Comparison of ENCODE assay signal across 9 cellular contexts in genomic region chr2:45643095-45643494, GRCh38. TPM values are rescaled to one million over a fixed set of nuclear protein-coding genes. Genes with fewer than 3 reads are reported as not detected.
DNase-seq lines count a peak whose midpoint lies in the region; ATAC-seq, FAIRE-seq and TF ChIP-seq lines count a peak whose summit lies in the region.
"Had no signal": no experiment of that assay in that cellular context is flagged by ENCODE, and none has a peak within 500 bp of the region (broad histone marks: within the 10 kb centered on the region; RNA-seq: fewer than 3 reads in every experiment).

No MANE protein-coding gene starts in this region.

- peaks cover 3% of the 10 kb centered on the region for H3K4me1 Mint-ChIP-seq in activated CD4-positive, alpha-beta T cell treated with anti-CD3 and anti-CD28 coated beads for 36 hours
- H3K4me1 Mint-ChIP-seq in activated T-helper 2 cell treated with anti-CD3 and anti-CD28 coated beads, Interferon-gamma antibody, Interleukin-2, Interleukin-4, amounts not matched to agents 10 μg/mL and 5 μg/mL and 100 μg/mL, durations not matched to agents 14 hours and 24 hours and 36 hours (ENCODE audit: low read depth) = peaks cover 15% of the 10 kb centered on the region

- no peaks in the 10 kb centered on the region for H3K36me3 ChIP-seq in kidney (ENCODE audit: control insufficient read depth in 1 of 2, insufficient read depth in 2 of 2, low read length in 2 of 2)
- no peaks in the 10 kb centered on the region for H3K36me3 ChIP-seq in thyroid gland

- no peak for DNase-seq in activated CD4-positive, alpha-beta T cell treated with anti-CD3 and anti-CD28 coated beads for 36 hours
- no peak for DNase-seq in activated CD4-positive, alpha-beta T cell treated with anti-CD3 and anti-CD28 coated beads, Interleukin-2, amount 50 U/mL, for 1 hour
- no peak for DNase-seq in activated T-helper 2 cell treated with anti-CD3 and anti-CD28 coated beads, Interferon-gamma antibody, Interleukin-2, Interleukin-4, amounts not matched to agents 10 μg/mL and 5 μg/mL and 100 μg/mL, durations not matched to agents 14 hours and 24 hours and 36 hours (ENCODE audit: low spot score)
- DNase-seq in kidney (no peak), thyroid gland (no peak), NCI-H1092 (lab: John Stamatoyannopoulos, UW) (no peak)
- DNase-seq in activated CD4-positive, CD25-positive, alpha-beta regulatory T cell (lab: John Stamatoyannopoulos, UW) = no peak

- no peak for TF ChIP-seq POLR2A in thyroid gland (IDR thresholded peaks at IDR 0.05)

- CTCF ChIA-PET in activated CD4-positive, alpha-beta T cell treated with anti-CD3 and anti-CD28 coated beads for 36 hours (lab: Charles Lee) = interaction anchor here (0.6 to 2.6 kb wide), 6 partner anchors 10 to 802 kb away, joined by 3 to 33 read pairs (median 4); no protein-coding TSS in a partner anchor

- H3K4me1 ChIP-seq in kidney (ENCODE audit: control insufficient read depth in 1 of 2, insufficient read depth in 1 of 2, low read depth in 1 of 2, low read length in 2 of 2) (peaks cover 3 to 10% of the 10 kb centered on the region in 2 donors), thyroid gland (peaks cover 5 to 7% of the 10 kb centered on the region in 2 donors)

- H3K9me3 Mint-ChIP-seq in activated CD4-positive, alpha-beta T cell treated with anti-CD3 and anti-CD28 coated beads for 36 hours (ENCODE audit: low read depth) = no peaks in the 10 kb centered on the region
- H3K9me3 Mint-ChIP-seq in activated T-helper 2 cell treated with anti-CD3 and anti-CD28 coated beads, Interferon-gamma antibody, Interleukin-2, Interleukin-4, amounts not matched to agents 10 μg/mL and 5 μg/mL and 100 μg/mL, durations not matched to agents 14 hours and 24 hours and 36 hours = no peaks in the 10 kb centered on the region
- H3K9me3 Mint-ChIP-seq: activated naive CD4-positive, alpha-beta T cell treated with anti-CD3 and anti-CD28 coated beads, Interleukin-2, amount 50 U/mL, for 72 hours had no signal

- POLR2A ChIA-PET in activated CD4-positive, alpha-beta T cell treated with anti-CD3 and anti-CD28 coated beads for 36 hours (lab: Charles Lee) = interaction anchor here (0.6 kb wide), 1 partner anchor 661 kb away, joined by 3 read pairs; no protein-coding TSS in a partner anchor

- H3K27ac Mint-ChIP-seq in activated CD4-positive, alpha-beta T cell treated with anti-CD3 and anti-CD28 coated beads for 36 hours = no peak overlapping the region
- no peak overlapping the region for H3K27ac Mint-ChIP-seq in activated T-helper 2 cell treated with anti-CD3 and anti-CD28 coated beads, Interferon-gamma antibody, Interleukin-2, Interleukin-4, amounts not matched to agents 10 μg/mL and 5 μg/mL and 100 μg/mL, durations not matched to agents 14 hours and 24 hours and 36 hours
- H3K27ac Mint-ChIP-seq: activated naive CD4-positive, alpha-beta T cell treated with anti-CD3 and anti-CD28 coated beads, Interleukin-2, amount 50 U/mL, for 72 hours had no signal

- H3K9me3 ChIP-seq in kidney (ENCODE audit: control insufficient read depth in 1 of 2, low read length in 2 of 2) = no peaks in the 10 kb centered on the region
- no peaks in the 10 kb centered on the region for H3K9me3 ChIP-seq in thyroid gland

- no peak for FAIRE-seq in kidney (lab: Jason Lieb, UNC)

- H3K4me3 ChIP-seq in kidney (ENCODE audit: low read length in 2 of 2) (peak overlapping the region; percentile 51 to 70), thyroid gland (replicated peaks in 1 of 3) (peak overlapping the region; percentile 24 to 89 (median 31))

- 17 to 18% methylated on average over 11 of the region's 11 CpGs for WGBS in thyroid gland, 2 donors

- H3K27me3 ChIP-seq in thyroid gland = no peaks in the 10 kb centered on the region

- H3K27ac ChIP-seq in kidney (ENCODE audit: low read depth in 2 of 2, low read length in 2 of 2) = no peak overlapping the region
- H3K27ac ChIP-seq in thyroid gland = peak overlapping the region in 1 of 3 donors; percentile 38

- peaks cover 20% of the 10 kb centered on the region for H3K27me3 Mint-ChIP-seq in activated CD4-positive, alpha-beta T cell treated with anti-CD3 and anti-CD28 coated beads for 36 hours
- H3K27me3 Mint-ChIP-seq in activated T-helper 2 cell treated with anti-CD3 and anti-CD28 coated beads, Interferon-gamma antibody, Interleukin-2, Interleukin-4, amounts not matched to agents 10 μg/mL and 5 μg/mL and 100 μg/mL, durations not matched to agents 14 hours and 24 hours and 36 hours (ENCODE audit: low read depth) = peaks cover 41% of the 10 kb centered on the region

- no peaks in the 10 kb centered on the region for H3K36me3 Mint-ChIP-seq in activated CD4-positive, alpha-beta T cell treated with anti-CD3 and anti-CD28 coated beads for 36 hours (ENCODE audit: low read depth)
- no peaks in the 10 kb centered on the region for H3K36me3 Mint-ChIP-seq in activated T-helper 2 cell treated with anti-CD3 and anti-CD28 coated beads, Interferon-gamma antibody, Interleukin-2, Interleukin-4, amounts not matched to agents 10 μg/mL and 5 μg/mL and 100 μg/mL, durations not matched to agents 14 hours and 24 hours and 36 hours (ENCODE audit: low read depth)
- H3K36me3 Mint-ChIP-seq: activated naive CD4-positive, alpha-beta T cell treated with anti-CD3 and anti-CD28 coated beads, Interleukin-2, amount 50 U/mL, for 72 hours had no signal

- intact Hi-C loops in activated CD4-positive, alpha-beta T cell treated with anti-CD3 and anti-CD28 coated beads for 36 hours (cut with DNase I, micrococcal nuclease) = loop anchor here (1.0 to 5.0 kb wide), 4 partner anchors 135 to 724 kb away; no protein-coding TSS in a partner anchor
- intact Hi-C loops in activated T-helper 2 cell treated with anti-CD3 and anti-CD28 coated beads, Interferon-gamma antibody, Interleukin-2, Interleukin-4, amounts not matched to agents 10 μg/mL and 5 μg/mL and 100 μg/mL, durations not matched to agents 14 hours and 24 hours and 36 hours (cut with micrococcal nuclease) = loop anchor here (1.0 to 10.0 kb wide), 3 partner anchors 135 to 293 kb away; no protein-coding TSS in a partner anchor
- intact Hi-C loops in kidney (cut with DNase I) = loop anchor here (5.0 to 10.0 kb wide), 2 partner anchors 132 to 294 kb away; no protein-coding TSS in a partner anchor
- intact Hi-C loops in thyroid gland (cut with DNase I) = loop anchor here (2.0 kb wide), 1 partner anchor 294 kb away; no protein-coding TSS in a partner anchor

- peak overlapping the region; percentile 44 to 67 for H3K9ac ChIP-seq in kidney (ENCODE audit: low read length in 2 of 2)

- ATAC-seq in activated CD4-positive, alpha-beta T cell treated with anti-CD3 and anti-CD28 coated beads for 36 hours = no peak
- ATAC-seq in GM19351 (IDR thresholded peaks at IDR 0.05; ENCODE audit: unreplicated experiment) = no peak

- no peak for TF ChIP-seq CTCF in kidney (IDR thresholded peaks at IDR 0.05; ENCODE audit: borderline replicate concordance, extremely low read depth, insufficient read depth)
- no peak for TF ChIP-seq CTCF in thyroid gland (IDR thresholded peaks at IDR 0.05)

- H3K4me3 Mint-ChIP-seq in activated CD4-positive, alpha-beta T cell treated with anti-CD3 and anti-CD28 coated beads for 36 hours = peak overlapping the region; percentile 32
- H3K4me3 Mint-ChIP-seq in activated T-helper 2 cell treated with anti-CD3 and anti-CD28 coated beads, Interferon-gamma antibody, Interleukin-2, Interleukin-4, amounts not matched to agents 10 μg/mL and 5 μg/mL and 100 μg/mL, durations not matched to agents 14 hours and 24 hours and 36 hours (ENCODE audit: low read depth) = peak overlapping the region; percentile 67

RNA-seq across cellular contexts. Expression of gene PRKCE, which starts 8.4 kb away (rescaled TPM):
- total RNA-seq in activated CD4-positive, alpha-beta T cell treated with anti-CD3 and anti-CD28 coated beads for 36 hours = 10 to 100 TPM in 1 of 2 experiments, 1 to 10 TPM in 1; 9.0 to 13.2 TPM
- 21.5 TPM in 2 replicates for total RNA-seq in activated T-helper 2 cell treated with anti-CD3 and anti-CD28 coated beads, Interferon-gamma antibody, Interleukin-2, Interleukin-4, amounts not matched to agents 10 μg/mL and 5 μg/mL and 100 μg/mL, durations not matched to agents 14 hours and 24 hours and 36 hours
- total RNA-seq in kidney (27.3 TPM), thyroid gland (10 to 100 TPM in 3 of 4 donors, 1 to 10 TPM in 1; 8.4 to 35.3 (median 15.2) TPM)
- 11.1 TPM for polyA plus RNA-seq in kidney (ENCODE audit: insufficient read depth, low read depth, low replicate concordance)

RNA-seq across cellular contexts. Expression of gene SRBD1, which starts 32.0 kb away (rescaled TPM):
- total RNA-seq in activated CD4-positive, alpha-beta T cell treated with anti-CD3 and anti-CD28 coated beads for 36 hours = 10 to 100 TPM; 19.2 to 25.0 TPM
- 20.9 and 21.7 TPM in 2 replicates for total RNA-seq in activated T-helper 2 cell treated with anti-CD3 and anti-CD28 coated beads, Interferon-gamma antibody, Interleukin-2, Interleukin-4, amounts not matched to agents 10 μg/mL and 5 μg/mL and 100 μg/mL, durations not matched to agents 14 hours and 24 hours and 36 hours
- total RNA-seq in kidney (19.5 TPM), thyroid gland (10 to 100 TPM; 23.1 to 33.3 (median 27.2) TPM)
- polyA plus RNA-seq in kidney (ENCODE audit: insufficient read depth, low read depth, low replicate concordance) = 5.4 TPM
